Comparison of ENCODE assay signal across 17 cellular contexts in the genomic region with DNA sequence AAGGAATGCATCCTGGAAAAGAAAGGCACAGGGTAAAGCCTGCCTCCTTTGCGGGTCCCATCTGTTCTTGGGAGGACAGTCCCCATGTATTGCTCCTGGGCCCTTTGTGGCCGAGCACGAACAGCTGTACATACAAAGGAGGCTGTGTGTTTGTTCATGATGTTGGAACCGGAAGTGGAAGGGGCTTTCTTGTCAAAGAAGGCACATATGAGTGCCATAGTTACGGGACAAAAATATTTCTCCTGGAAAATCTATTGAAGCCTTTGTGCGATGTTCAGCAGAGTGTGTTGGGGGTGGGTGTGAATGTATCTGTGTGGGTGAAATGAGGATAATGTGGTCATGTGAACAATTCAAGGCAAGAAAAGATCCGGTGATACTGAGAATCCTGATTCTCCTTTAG.
DNase-seq lines count a peak whose midpoint lies in the region; ATAC-seq and TF ChIP-seq lines count a peak whose summit lies in the region.
"Had no signal": no experiment of that assay in that cellular context is flagged by ENCODE, and none has a peak within 500 bp of the region (broad histone marks: within the 10 kb centered on the region; RNA-seq: fewer than 3 reads in every experiment).

No MANE protein-coding gene starts in this region.

- H3K4me1 Mint-ChIP-seq in H9, result peaks cover 13 to 18% of the 10 kb centered on the region in 2 experiments

- H3K4me2 ChIP-seq in H9 (ENCODE audit: insufficient read depth, insufficient read length, low read length), result no peak overlapping the region
- H3K4me2 ChIP-seq: BLaER1 treated with 17β-estradiol and CSF1 and Interleukin-3, amounts not matched to agents 10 nM and 100 nM had no signal

- H4K5ac ChIP-seq in H9 (ENCODE audit: insufficient read length, low read depth, low read length), result no peak overlapping the region

- H2BK15ac ChIP-seq in H9 (ENCODE audit: low read depth, low read length), result no peak overlapping the region

- H2AFZ ChIP-seq in H9 (ENCODE audit: low read length), result no peak overlapping the region

- H3K79me2 ChIP-seq in H9 (ENCODE audit: insufficient read depth, low read length), result no peaks in the 10 kb centered on the region

- in situ Hi-C loops in ACHN (cut with HindIII; ENCODE audit: low pct_ligation_motif_present, low pct_unique_long_range_greater_than_20kb, low sequenced_read_pairs), result no loop called here

- H3K23ac ChIP-seq in H9 (ENCODE audit: insufficient read length, low read depth, low read length), result no peak overlapping the region

- H3K36me3 Mint-ChIP-seq in H9 (ENCODE audit: insufficient read depth in 1 of 3, low read depth in 3 of 3), result no peaks in the 10 kb centered on the region

- TF ChIP-seq POLR2A in esophagus muscularis mucosa (IDR thresholded peaks at IDR 0.05; ENCODE audit: low read depth), result no peak

- no peak for TF ChIP-seq EP300 in esophagus muscularis mucosa (IDR thresholded peaks at IDR 0.05)

- H3K4me3 Mint-ChIP-seq in H9, result no peak overlapping the region
- H3K4me3 Mint-ChIP-seq: activated naive CD8-positive, alpha-beta T cell treated with anti-CD3 and anti-CD28 coated beads for 36 hours had no signal

- no peak overlapping the region for H3K18ac ChIP-seq in H9 (ENCODE audit: insufficient read length, low read depth, low read length)

- no peak overlapping the region for H2AK5ac ChIP-seq in H9 (ENCODE audit: insufficient read length, low read length)

- no peaks in the 10 kb centered on the region for H3K9me3 ChIP-seq in esophagus muscularis mucosa
- H3K9me3 ChIP-seq in H9 (ENCODE audit: control insufficient read depth, low read depth, low read length), result no peaks in the 10 kb centered on the region
- H3K9me3 ChIP-seq: BLaER1 treated with 17β-estradiol and CSF1 and Interleukin-3, amounts not matched to agents 10 nM and 100 nM; tibial artery had no signal

- no peak overlapping the region for H3K27ac Mint-ChIP-seq in H9
- H3K27ac Mint-ChIP-seq: activated naive CD8-positive, alpha-beta T cell treated with anti-CD3 and anti-CD28 coated beads for 36 hours had no signal

- H2BK12ac ChIP-seq in H9 (ENCODE audit: insufficient read length, low read depth, low read length), result no peak overlapping the region

- H3K56ac ChIP-seq in H9 (ENCODE audit: insufficient read length, low read depth, low read length), result no peak overlapping the region

- H2BK20ac ChIP-seq in H9 (ENCODE audit: low read depth, low read length, poor library complexity, severe bottlenecking), result no peak overlapping the region

- H3T11ph ChIP-seq in H9 (ENCODE audit: low read length), result no peak overlapping the region

- ATAC-seq in sciatic nerve (peak; percentile 87), GM21723 (IDR thresholded peaks at IDR 0.05; ENCODE audit: unreplicated experiment) (no peak)
- ATAC-seq: GM12878 had no signal

- peaks cover 19% of the 10 kb centered on the region for H3K27me3 Mint-ChIP-seq in H9 (ENCODE audit: low read depth)
- H3K27me3 Mint-ChIP-seq: activated naive CD8-positive, alpha-beta T cell treated with anti-CD3 and anti-CD28 coated beads for 36 hours had no signal

- no peak for TF ChIP-seq CTCF in esophagus muscularis mucosa (IDR thresholded peaks at IDR 0.05)
- TF ChIP-seq CTCF in H9 (conservative IDR thresholded peaks at IDR 0.05), result no peak

- peak overlapping the region; percentile 14 to 60 (median 36) for H3K27ac ChIP-seq in esophagus muscularis mucosa (replicated peaks in 1 of 4)
- H3K27ac ChIP-seq in H9 (ENCODE audit: insufficient read length, low read depth, low read length), result no peak overlapping the region
- H3K27ac ChIP-seq: BLaER1 treated with 17β-estradiol and CSF1 and Interleukin-3, amounts not matched to agents 10 nM and 100 nM; RWPE1; tibial artery had no signal

- no peak overlapping the region for H3K4me3 ChIP-seq in esophagus muscularis mucosa
- H3K4me3 ChIP-seq: BLaER1 treated with 17β-estradiol and CSF1 and Interleukin-3, amounts not matched to agents 10 nM and 100 nM; GM12878; tibial artery had no signal

- no peak overlapping the region for H4K91ac ChIP-seq in H9 (ENCODE audit: insufficient read length, low read depth, low read length)

- no peaks in the 10 kb centered on the region for H3K23me2 ChIP-seq in H9 (ENCODE audit: insufficient read length, low read depth, low read length, poor library complexity, severe bottlenecking)

- H3K27me3 ChIP-seq in esophagus muscularis mucosa (no peaks in the 10 kb centered on the region), H9 (ENCODE audit: insufficient read depth, low read length) (no peaks in the 10 kb centered on the region)
- H3K27me3 ChIP-seq: BLaER1 treated with 17β-estradiol and CSF1 and Interleukin-3, amounts not matched to agents 10 nM and 100 nM; tibial artery had no signal

- no peak overlapping the region for H3K9ac ChIP-seq in H9 (ENCODE audit: extremely low read depth, insufficient read length, low read length)
- H3K9ac ChIP-seq: BLaER1 treated with 17β-estradiol and CSF1 and Interleukin-3, amounts not matched to agents 10 nM and 100 nM had no signal

- no peaks in the 10 kb centered on the region for H3K36me3 ChIP-seq in esophagus muscularis mucosa
- H3K36me3 ChIP-seq: tibial artery had no signal

- H3K4me1 ChIP-seq in esophagus muscularis mucosa (peaks cover 8 to 30% (median 18%) of the 10 kb centered on the region in 4 donors), H9 (ENCODE audit: insufficient read depth, low read length) (no peaks in the 10 kb centered on the region)

- intact Hi-C loops in esophagus muscularis mucosa (cut with DNase I) (no loop called here), sciatic nerve (cut with DNase I) (no loop called here)

- DNase-seq in NCI-H1092 treated with DMSO at 0.1 percent for 48 hours (lab: John Stamatoyannopoulos, UW) (peak; percentile 92), NCI-H774 (lab: John Stamatoyannopoulos, UW) (peak; percentile 94), esophagus muscularis mucosa (ENCODE audit: extremely low spot score) (no peak), sciatic nerve (ENCODE audit: low spot score) (no peak), ACHN (no peak), H9 (no peak)
- DNase-seq: activated CD4-positive, alpha-beta T cell treated with anti-CD3 and anti-CD28 coated beads for 48 hours; activated naive CD8-positive, alpha-beta T cell treated with anti-CD3 and anti-CD28 coated beads for 36 hours; activated T-cell treated with anti-CD3 and anti-CD28 coated beads, Interleukin-2, amount 50 U/mL, for 1 hour; cerebellar nuclear complex; NCI-H524 treated with DMSO at 0.1 percent for 48 hours; T-helper 2 cell; tibial artery had no signal

- no peak overlapping the region for H2BK120ac ChIP-seq in H9 (ENCODE audit: low read depth, low read length, poor library complexity, severe bottlenecking)

- H3K4ac ChIP-seq in H9 (ENCODE audit: low read depth, low read length), result no peak overlapping the region

- H3K14ac ChIP-seq in H9 (ENCODE audit: insufficient read depth, low read length), result no peak overlapping the region

- no peak overlapping the region for H4K8ac ChIP-seq in H9 (replicated peaks; ENCODE audit: insufficient read length, low read depth, low read length)

- no peaks in the 10 kb centered on the region for H4K20me1 ChIP-seq in H9 (ENCODE audit: control insufficient read depth, insufficient read depth, insufficient read length)

- 80% methylated on average over 7 of the region's 7 CpGs for WGBS in esophagus muscularis mucosa
- no CpG with 5 or more reads among the region's 7 CpGs for WGBS in H9 (ENCODE audit: extremely low coverage, insufficient read length, low lambda C conversion rate)

- no peaks in the 10 kb centered on the region for H3K9me3 Mint-ChIP-seq in H9
- H3K9me3 Mint-ChIP-seq: activated naive CD8-positive, alpha-beta T cell treated with anti-CD3 and anti-CD28 coated beads for 36 hours had no signal

- H2BK5ac ChIP-seq in H9 (ENCODE audit: insufficient read length, low read length), result no peak overlapping the region

- H3K79me1 ChIP-seq in H9 (ENCODE audit: insufficient read depth, low read depth, low read length, poor library complexity, severe bottlenecking), result no peaks in the 10 kb centered on the region

Comparison
In these comparisons a context has a peak if more than half of its experiments do, and no peak if none do; other contexts are left out.
1. DNase-seq: peak in NCI-H1092 treated with DMSO at 0.1 percent for 48 hours (single experiment) and NCI-H774 (single experiment); none in esophagus muscularis mucosa (single experiment), sciatic nerve (single experiment), ACHN (single experiment) and H9 (single experiment).